Comparison of ENCODE assay signal across 8 cellular contexts in genomic region chr11:46889689-46890475, GRCh38. TPM values are rescaled to one million over a fixed set of nuclear protein-coding genes. Genes with fewer than 3 reads are reported as not detected.
A peak's percentile ranks its signal among the peaks of the same experiment; 100 is the strongest.
DNase-seq lines count a peak whose midpoint lies in the region; ATAC-seq and TF ChIP-seq lines count a peak whose summit lies in the region.

No MANE protein-coding gene starts in this region.

- no peaks in the 10 kb centered on the region for H3K79me1 ChIP-seq in IMR-90 (ENCODE audit: low read depth in 1 of 2, low read length in 2 of 2)

- DNase-seq in GM04504 (ENCODE audit: low read depth) (peak; percentile 56), IMR-90 (peak; percentile 73), esophagus squamous epithelium (lab: John Stamatoyannopoulos, UW) (no peak)
- DNase-seq in activated CD8-positive, alpha-beta memory T cell treated with anti-CD3 and anti-CD28 coated beads, Interleukin-2, amount 50 U/mL, for 48 hours = peak; percentile 86
- peak; percentile 40 to 84 (median 61) for DNase-seq in stimulated activated naive CD4-positive, alpha-beta T cell (lab: John Stamatoyannopoulos, UW)

- no peak overlapping the region for H3K4me2 ChIP-seq in IMR-90 (ENCODE audit: low read depth, low read length)
- H3K4me2 ChIP-seq in OCI-LY3 (ENCODE audit: low read length) = no peak overlapping the region

- CTCF ChIA-PET in IMR-90 (lab: Yijun Ruan, JAX) = no interaction called here

- H3K4me3 ChIP-seq in IMR-90 (ENCODE audit: insufficient read depth, low read depth, low read length) (no peak overlapping the region), OCI-LY3 (ENCODE audit: low read length) (no peak overlapping the region), esophagus squamous epithelium (no peak overlapping the region)

- intact Hi-C loops in IMR-90 (cut with micrococcal nuclease) (loop anchor here (1.0 kb wide), 3 partner anchors 30 to 271 kb away; no protein-coding TSS in a partner anchor), esophagus squamous epithelium (cut with DNase I) (loop anchor here (5.0 to 10.0 kb wide), 2 partner anchors 262 to 455 kb away; no protein-coding TSS in a partner anchor)

- H4K91ac ChIP-seq in IMR-90 (ENCODE audit: insufficient read depth, low read depth, low read length) = no peak overlapping the region

- POLR2A ChIA-PET in IMR-90 (lab: Charles Lee; ENCODE audit: unreplicated experiment) = no interaction called here

- H3K14ac ChIP-seq in IMR-90 (replicated peaks; ENCODE audit: low read depth, low read length) = no peak overlapping the region

- H2BK120ac ChIP-seq in IMR-90 (ENCODE audit: low read depth, low read length) = no peak overlapping the region

- in situ Hi-C loops in IMR-90 (cut with MboI; ENCODE audit: low sequenced_read_pairs) = loop anchor here (5.0 to 25.0 kb wide), 2 partner anchors 262 to 472 kb away; partner anchors contain the start of gene MYBPC3

- H2AFZ ChIP-seq in IMR-90 (replicated peaks; ENCODE audit: low read length, poor library complexity) = peak overlapping the region; percentile 73
- no peak overlapping the region for H2AFZ ChIP-seq in OCI-LY3 (ENCODE audit: low read depth, low read length)

- H2BK20ac ChIP-seq in IMR-90 (ENCODE audit: low read depth, low read length) = no peak overlapping the region

- peaks cover 48% of the 10 kb centered on the region for H3K36me3 Mint-ChIP-seq in nephron (ENCODE audit: low read depth)

- H4K20me1 ChIP-seq in IMR-90 (ENCODE audit: insufficient read depth, low read length) (no peaks in the 10 kb centered on the region), OCI-LY3 (ENCODE audit: insufficient read depth, low read length) (no peaks in the 10 kb centered on the region)

- no peaks in the 10 kb centered on the region; the same call in 1 of the 2 replicates for H3K4me1 ChIP-seq in IMR-90 (ENCODE audit: control insufficient read depth, insufficient read depth, low read length)
- peaks cover 3% of the 10 kb centered on the region; the same call in 1 of the 2 replicates for H3K4me1 ChIP-seq in OCI-LY3 (ENCODE audit: low read length)
- H3K4me1 ChIP-seq in esophagus squamous epithelium = peaks cover 0 to 14% (median 0%) of the 10 kb centered on the region in 3 donors

- dilution Hi-C loops in IMR-90 (cut with HindIII; ENCODE audit: low sequenced_read_pairs, unreplicated experiment) = no loop called here

- TF ChIP-seq CTCF in IMR-90 (conservative IDR thresholded peaks at IDR 0.05; ENCODE audit: low read depth, low read length) = peak; percentile 97
- TF ChIP-seq CTCF in OCI-LY3 (IDR thresholded peaks at IDR 0.05; ENCODE audit: low read depth, low read length) = peak; percentile 89
- peak; percentile 65 to 95 (median 90) for TF ChIP-seq CTCF in esophagus squamous epithelium (IDR thresholded peaks at IDR 0.05)
- peak; percentile 74 to 81 (median 78) for TF ChIP-seq CTCF in nephron (IDR thresholded peaks at IDR 0.05; ENCODE audit: unreplicated experiment in 3 of 3)

- WGBS in IMR-90 (ENCODE audit: extremely low coverage in 2 of 2, insufficient read length in 1 of 2), 2 experiments = 67% methylated on average over 10 of the region's 23 CpGs; no CpG with 5 or more reads in 1 of the 2 experiments
- WGBS in esophagus squamous epithelium, 2 donors = 56 to 67% methylated on average over 15 to 19 of the region's 23 CpGs

- peak; percentile 97 for ATAC-seq in IMR-90 (ENCODE audit: low read depth)
- ATAC-seq in HG02763 (IDR thresholded peaks at IDR 0.05; ENCODE audit: unreplicated experiment) = no peak

- H3K9me1 ChIP-seq in IMR-90 (ENCODE audit: insufficient read depth, low read length) = no peaks in the 10 kb centered on the region

- peak overlapping the region; percentile 53 for H2AK9ac ChIP-seq in IMR-90 (replicated peaks; ENCODE audit: low read depth, low read length, poor library complexity)

- H3K23ac ChIP-seq in IMR-90 (ENCODE audit: low read depth, low read length) = no peak overlapping the region

- H3K9me3 Mint-ChIP-seq in nephron = no peaks in the 10 kb centered on the region

- H3K18ac ChIP-seq in IMR-90 (ENCODE audit: low read depth, low read length) = no peak overlapping the region

- no peaks in the 10 kb centered on the region for H3K79me2 ChIP-seq in OCI-LY3 (ENCODE audit: low read length)

- H3K4me3 Mint-ChIP-seq in nephron = no peak overlapping the region

- H2AK5ac ChIP-seq in IMR-90 (ENCODE audit: low read depth, low read length) = peak overlapping the region; percentile 49; the same call in 1 of the 2 replicates

- no TSS peak for BruUV-seq in IMR-90 (replicated peaks; lab: Mats Ljungman, UMichigan)

- no peak overlapping the region for H4K8ac ChIP-seq in IMR-90 (ENCODE audit: low read depth in 2 of 2, low read length in 2 of 2)

- H3K27ac ChIP-seq in IMR-90 (ENCODE audit: insufficient read depth, low read length) (no peak overlapping the region), OCI-LY3 (ENCODE audit: low read length) (no peak overlapping the region), esophagus squamous epithelium (no peak overlapping the region)

- no peak overlapping the region for H2BK15ac ChIP-seq in IMR-90 (ENCODE audit: low read depth, low read length)

- no peaks in the 10 kb centered on the region for H3K4me1 Mint-ChIP-seq in nephron

- peak; percentile 99 for TF ChIP-seq RAD21 in IMR-90 (IDR thresholded peaks at IDR 0.05; ENCODE audit: low read length)

- H3K27me3 ChIP-seq in IMR-90 (ENCODE audit: control insufficient read depth, insufficient read depth, low read length) (no peaks in the 10 kb centered on the region), OCI-LY3 (ENCODE audit: low read depth, low read length) (no peaks in the 10 kb centered on the region), esophagus squamous epithelium (no peaks in the 10 kb centered on the region)

- H3K9me3 ChIP-seq in IMR-90 (ENCODE audit: control insufficient read depth, insufficient read depth, low read length) (no peaks in the 10 kb centered on the region), OCI-LY3 (ENCODE audit: insufficient read depth, low read length) (no peaks in the 10 kb centered on the region), esophagus squamous epithelium (no peaks in the 10 kb centered on the region)

- no peak overlapping the region for H3K27ac Mint-ChIP-seq in nephron

- 0 out of 2 replicates have a peak, but pooled peaks have one; percentile 45 for TF ChIP-seq POLR2A in IMR-90 (IDR thresholded peaks at IDR 0.05; ENCODE audit: low read depth, low read length)
- no peak for TF ChIP-seq POLR2A in esophagus squamous epithelium (IDR thresholded peaks at IDR 0.05)

- H2BK5ac ChIP-seq in IMR-90 (ENCODE audit: low read depth, low read length, poor library complexity, severe bottlenecking) = no peak overlapping the region

- no peaks in the 10 kb centered on the region for H3K27me3 Mint-ChIP-seq in nephron (ENCODE audit: low read depth)

- H3K4ac ChIP-seq in IMR-90 (ENCODE audit: low read depth, low read length) = no peak overlapping the region

- no peak overlapping the region for H3K56ac ChIP-seq in IMR-90 (ENCODE audit: extremely low read depth, insufficient read depth, low read length)

- H3K9ac ChIP-seq in IMR-90 (ENCODE audit: low read depth, low read length) = no peak overlapping the region
- no peak overlapping the region for H3K9ac ChIP-seq in OCI-LY3 (ENCODE audit: low read length)

- no peak overlapping the region for H4K5ac ChIP-seq in IMR-90 (ENCODE audit: low read depth, low read length)

- H3K36me3 ChIP-seq in IMR-90 (ENCODE audit: control insufficient read depth, insufficient read depth, low read length) (peaks cover 7% of the 10 kb centered on the region), OCI-LY3 (replicated peaks; ENCODE audit: low read depth, low read length) (peaks cover 4% of the 10 kb centered on the region), esophagus squamous epithelium (peaks cover 0 to 68% (median 4%) of the 10 kb centered on the region in 3 donors)

TF ChIP-seq in IMR-90, 13 proteins besides CTCF, POLR2A, EP300 and RAD21:
- TF ChIP-seq MAFK (IDR thresholded peaks at IDR 0.05; ENCODE audit: low read depth, low read length) = no peak
- TF ChIP-seq FOS (IDR thresholded peaks at IDR 0.05; ENCODE audit: low read depth, low read length) = no peak
- peak; percentile 100 for TF ChIP-seq SMC3 (IDR thresholded peaks at IDR 0.05; ENCODE audit: low read depth, low read length)
- peak; percentile 74 for TF ChIP-seq CEBPB (IDR thresholded peaks at IDR 0.05; ENCODE audit: low read depth, low read length)

RNA-seq across cellular contexts. Expression of gene LRP4, which starts 28.5 kb away (rescaled TPM):
- total RNA-seq in IMR-90 (2012; rRNA removed) (3.9 and 4.1 TPM in 2 replicates), esophagus squamous epithelium (1 to 10 TPM; 2.5 to 9.5 (median 5.9) TPM)
- 5.1 and 5.8 TPM in 2 replicates for polyA plus RNA-seq in IMR-90 (2012; rRNA removed)
- polyA plus RNA-seq in IMR-90 (2012; cell fraction: cytosol; rRNA removed) = 3.2 and 3.3 TPM in 2 replicates
- polyA plus RNA-seq in IMR-90 (2012; cell fraction: nucleus; rRNA removed; ENCODE audit: low replicate concordance) = 8.7 and 11.6 TPM in 2 replicates

RNA-seq across cellular contexts. Expression of gene CKAP5, which starts 43.8 kb away (rescaled TPM):
- 79.2 and 82.8 TPM in 2 replicates for total RNA-seq in IMR-90 (2012; rRNA removed)
- polyA plus RNA-seq in IMR-90 (2012; rRNA removed) = 53.8 and 59.5 TPM in 2 replicates
- polyA plus RNA-seq in IMR-90 (2012; cell fraction: cytosol; rRNA removed) = 14.4 and 15.7 TPM in 2 replicates
- 13.2 and 59.0 TPM in 2 replicates for polyA plus RNA-seq in IMR-90 (2012; cell fraction: nucleus; rRNA removed; ENCODE audit: low replicate concordance)
- total RNA-seq in esophagus squamous epithelium = 10 to 100 TPM; 18.2 to 36.9 (median 29.7) TPM

RNA-seq across cellular contexts. Expression of gene CSTPP1, which starts 46.7 kb away (rescaled TPM):
- total RNA-seq in IMR-90 (2012; rRNA removed) (21.1 and 22.0 TPM in 2 replicates), esophagus squamous epithelium (10 to 100 TPM in 3 of 4 donors, 1 to 10 TPM in 1; 9.4 to 19.6 (median 16.4) TPM)
- polyA plus RNA-seq in IMR-90 (2012; rRNA removed) = 35.7 and 36.6 TPM in 2 replicates
- polyA plus RNA-seq in IMR-90 (2012; cell fraction: cytosol; rRNA removed) = 40.1 and 40.4 TPM in 2 replicates
- polyA plus RNA-seq in IMR-90 (2012; cell fraction: nucleus; rRNA removed; ENCODE audit: low replicate concordance) = 25.2 and 32.4 TPM in 2 replicates
